ENCODE assay signal across 20 cellular contexts in the genomic region with DNA sequence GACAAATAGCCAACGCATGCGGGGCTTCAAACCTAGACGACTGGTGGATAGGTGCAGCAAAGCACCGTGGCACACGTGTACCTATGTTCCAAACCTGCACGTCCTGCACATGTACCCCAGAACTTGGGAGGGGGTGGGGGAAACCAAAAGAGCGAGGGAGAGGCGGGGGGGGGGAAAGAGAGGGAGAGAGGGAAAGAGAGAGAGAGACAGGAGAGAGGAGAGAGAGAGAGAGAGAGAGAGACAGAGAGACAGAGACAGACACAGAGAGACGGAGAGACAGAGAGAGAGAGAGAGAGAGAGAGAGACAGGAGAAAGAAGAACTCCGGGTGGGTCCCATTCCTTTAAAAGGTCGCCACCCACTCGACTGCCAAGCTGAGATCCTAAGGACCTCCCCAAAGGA. TPM values are rescaled to one million over a fixed set of nuclear protein-coding genes. Genes with fewer than 3 reads are reported as not detected.
DNase-seq lines count a peak whose midpoint lies in the region; ATAC-seq and TF ChIP-seq lines count a peak whose summit lies in the region.
"Not testable (repeated sequence)": the region's sequence is repeated elsewhere in the genome, so short reads cannot be mapped to it uniquely, and the experiment has no call there.
"Had no signal": no experiment of that assay in that cellular context is flagged by ENCODE, and none has a peak within 500 bp of the region (broad histone marks: within the 10 kb centered on the region; RNA-seq: fewer than 3 reads in every experiment).

No MANE protein-coding gene starts in this region.

- H3F3A ChIP-seq in GM23338 (replicated peaks; ENCODE audit: low read depth) = not testable (repeated sequence)

- not testable (repeated sequence) for TF ChIP-seq CTCF in GM23338 (conservative IDR thresholded peaks at IDR 0.05; ENCODE audit: low read depth in 2 of 2); endodermal cell (conservative IDR thresholded peaks at IDR 0.05)

- not testable (repeated sequence) for H4K20me1 ChIP-seq in GM23338 (replicated peaks; ENCODE audit: insufficient read depth)

- not testable (repeated sequence) for H3K27me3 ChIP-seq in GM23338 (ENCODE audit: insufficient read depth); endodermal cell (ENCODE audit: control insufficient read depth, insufficient read depth, low read length, poor library complexity, severe bottlenecking)

- H3K27ac Mint-ChIP-seq in GM23338 = not testable (repeated sequence)
- H3K27ac Mint-ChIP-seq in T-helper 2 cell treated with Interferon-gamma antibody and Interleukin-4, amounts not matched to agents 5 μg/mL and 100 μg/mL, for 36 hours = peak overlapping the region; percentile 90
- peak overlapping the region; percentile 80 for H3K27ac Mint-ChIP-seq in activated CD8-positive, alpha-beta memory T cell treated with anti-CD3 and anti-CD28 coated beads, Interleukin-2, amount 10 ng/mL, durations not matched to agents 7 days and 5 days
- peak overlapping the region; percentile 60 for H3K27ac Mint-ChIP-seq in activated naive CD8-positive, alpha-beta T cell treated with anti-CD3 and anti-CD28 coated beads, Interleukin-2, amount 10 ng/mL, durations not matched to agents 7 days and 5 days
- peak overlapping the region; percentile 36 for H3K27ac Mint-ChIP-seq in endodermal cell
- peak overlapping the region; percentile 69 to 81 for H3K27ac Mint-ChIP-seq in natural killer cell treated with Interleukin-12 subunit alpha and Interleukin-12 subunit beta and Interleukin-15 and Interleukin-18, amount 100 ng/mL, for 72 hours
- H3K27ac Mint-ChIP-seq in stimulated activated memory B cell treated with anti-CD40 and anti-IgM and Interleukin-4, amounts not matched to agents 10 μg/mL and 1 μg/mL and 100 μg/mL, for 72 hours = peak overlapping the region; percentile 55

- H3K27me3 Mint-ChIP-seq in GM23338 (ENCODE audit: insufficient read depth, low read depth, poor library complexity); T-helper 2 cell treated with Interferon-gamma antibody and Interleukin-4, amounts not matched to agents 5 μg/mL and 100 μg/mL, for 36 hours (ENCODE audit: low read depth); activated CD8-positive, alpha-beta memory T cell treated with anti-CD3 and anti-CD28 coated beads, Interleukin-2, amount 10 ng/mL, durations not matched to agents 7 days and 5 days; activated naive CD8-positive, alpha-beta T cell treated with anti-CD3 and anti-CD28 coated beads, Interleukin-2, amount 10 ng/mL, durations not matched to agents 7 days and 5 days; endodermal cell (ENCODE audit: insufficient read depth); natural killer cell treated with Interleukin-12 subunit alpha and Interleukin-12 subunit beta and Interleukin-15 and Interleukin-18, amount 100 ng/mL, for 72 hours; stimulated activated memory B cell treated with anti-CD40 and anti-IgM and Interleukin-4, amounts not matched to agents 10 μg/mL and 1 μg/mL and 100 μg/mL, for 72 hours: not testable (repeated sequence)

- H3K4me1 ChIP-seq in GM23338 (ENCODE audit: insufficient read depth); endodermal cell (ENCODE audit: control insufficient read depth, insufficient read depth, low read length): not testable (repeated sequence)

- H3K4me1 Mint-ChIP-seq in GM23338; T-helper 2 cell treated with Interferon-gamma antibody and Interleukin-4, amounts not matched to agents 5 μg/mL and 100 μg/mL, for 36 hours (ENCODE audit: low read depth); activated CD8-positive, alpha-beta memory T cell treated with anti-CD3 and anti-CD28 coated beads, Interleukin-2, amount 10 ng/mL, durations not matched to agents 7 days and 5 days; activated naive CD8-positive, alpha-beta T cell treated with anti-CD3 and anti-CD28 coated beads, Interleukin-2, amount 10 ng/mL, durations not matched to agents 7 days and 5 days; endodermal cell; natural killer cell treated with Interleukin-12 subunit alpha and Interleukin-12 subunit beta and Interleukin-15 and Interleukin-18, amount 100 ng/mL, for 72 hours (ENCODE audit: low read depth in 2 of 2); stimulated activated memory B cell treated with anti-CD40 and anti-IgM and Interleukin-4, amounts not matched to agents 10 μg/mL and 1 μg/mL and 100 μg/mL, for 72 hours: not testable (repeated sequence)

- not testable (repeated sequence) for H3K9me3 ChIP-seq in endodermal cell (ENCODE audit: control insufficient read depth, low read length)

- CTCF ChIA-PET in activated CD8-positive, alpha-beta memory T cell treated with anti-CD3 and anti-CD28 coated beads, Interleukin-2, amount 10 ng/mL, durations not matched to agents 7 days and 5 days (lab: Charles Lee) = not testable (repeated sequence)

- not testable (repeated sequence) for DNase-seq in GM23338 (ENCODE audit: low spot score); T-helper 2 cell treated with Interferon-gamma antibody and Interleukin-4, amounts not matched to agents 5 μg/mL and 100 μg/mL, for 36 hours (ENCODE audit: low spot score); activated CD8-positive, alpha-beta memory T cell treated with anti-CD3 and anti-CD28 coated beads, Interleukin-2, amount 10 ng/mL, durations not matched to agents 7 days and 5 days; activated naive CD8-positive, alpha-beta T cell treated with anti-CD3 and anti-CD28 coated beads, Interleukin-2, amount 10 ng/mL, durations not matched to agents 7 days and 5 days; endodermal cell
- DNase-seq in natural killer cell treated with Interleukin-12 subunit alpha and Interleukin-12 subunit beta and Interleukin-15 and Interleukin-18, amount 100 ng/mL, for 72 hours (ENCODE audit: low spot score) = peak; percentile 49

- H3K27ac ChIP-seq in GM23338 (ENCODE audit: low read depth); endodermal cell (ENCODE audit: low read depth, low read length): not testable (repeated sequence)

- H3K79me2 ChIP-seq in GM23338 (replicated peaks; ENCODE audit: insufficient read depth) = not testable (repeated sequence)

- H3K36me3 ChIP-seq in GM23338 (ENCODE audit: insufficient read depth); endodermal cell (ENCODE audit: control insufficient read depth, insufficient read depth, low read length): not testable (repeated sequence)

- POLR2A ChIA-PET in activated naive CD8-positive, alpha-beta T cell treated with anti-CD3 and anti-CD28 coated beads, Interleukin-2, amount 10 ng/mL, durations not matched to agents 7 days and 5 days (lab: Charles Lee) = not testable (repeated sequence)

- H3K9me3 Mint-ChIP-seq in GM23338; T-helper 2 cell treated with Interferon-gamma antibody and Interleukin-4, amounts not matched to agents 5 μg/mL and 100 μg/mL, for 36 hours; activated CD8-positive, alpha-beta memory T cell treated with anti-CD3 and anti-CD28 coated beads, Interleukin-2, amount 10 ng/mL, durations not matched to agents 7 days and 5 days (ENCODE audit: low read depth); activated naive CD8-positive, alpha-beta T cell treated with anti-CD3 and anti-CD28 coated beads, Interleukin-2, amount 10 ng/mL, durations not matched to agents 7 days and 5 days; endodermal cell; natural killer cell treated with Interleukin-12 subunit alpha and Interleukin-12 subunit beta and Interleukin-15 and Interleukin-18, amount 100 ng/mL, for 72 hours; stimulated activated memory B cell treated with anti-CD40 and anti-IgM and Interleukin-4, amounts not matched to agents 10 μg/mL and 1 μg/mL and 100 μg/mL, for 72 hours: not testable (repeated sequence)

- not testable (repeated sequence) for H3K9ac ChIP-seq in endodermal cell (ENCODE audit: extremely low read depth, low read length, poor library complexity, severe bottlenecking)

- not testable (repeated sequence) for H2AFZ ChIP-seq in GM23338

- ATAC-seq in GM23338; activated naive CD8-positive, alpha-beta T cell treated with anti-CD3 and anti-CD28 coated beads, Interleukin-2, amount 10 ng/mL, durations not matched to agents 7 days and 5 days (ENCODE audit: low read depth); natural killer cell treated with Interleukin-12 subunit alpha and Interleukin-12 subunit beta and Interleukin-15 and Interleukin-18, amount 100 ng/mL, for 72 hours; stimulated activated memory B cell treated with anti-CD40 and anti-IgM and Interleukin-4, amounts not matched to agents 10 μg/mL and 1 μg/mL and 100 μg/mL, for 72 hours: not testable (repeated sequence)
- peak; percentile 20 for ATAC-seq in activated CD8-positive, alpha-beta memory T cell treated with anti-CD3 and anti-CD28 coated beads, Interleukin-2, amount 10 ng/mL, durations not matched to agents 7 days and 5 days

- H3K36me3 Mint-ChIP-seq in GM23338 (ENCODE audit: low read depth); T-helper 2 cell treated with Interferon-gamma antibody and Interleukin-4, amounts not matched to agents 5 μg/mL and 100 μg/mL, for 36 hours (ENCODE audit: low read depth); activated CD8-positive, alpha-beta memory T cell treated with anti-CD3 and anti-CD28 coated beads, Interleukin-2, amount 10 ng/mL, durations not matched to agents 7 days and 5 days; activated naive CD8-positive, alpha-beta T cell treated with anti-CD3 and anti-CD28 coated beads, Interleukin-2, amount 10 ng/mL, durations not matched to agents 7 days and 5 days; endodermal cell (ENCODE audit: low read depth); natural killer cell treated with Interleukin-12 subunit alpha and Interleukin-12 subunit beta and Interleukin-15 and Interleukin-18, amount 100 ng/mL, for 72 hours; stimulated activated memory B cell treated with anti-CD40 and anti-IgM and Interleukin-4, amounts not matched to agents 10 μg/mL and 1 μg/mL and 100 μg/mL, for 72 hours: not testable (repeated sequence)

- H3K4me3 ChIP-seq in GM23338; endodermal cell (ENCODE audit: low read length): not testable (repeated sequence)

- WGBS in endodermal cell (ENCODE audit: insufficient coverage in 1 of 2, insufficient read length in 1 of 2), 2 experiments = no CpG with 5 or more reads among the region's 12 CpGs

- not testable (repeated sequence) for H3K9me2 ChIP-seq in GM23338 (ENCODE audit: insufficient read depth)

- not testable (repeated sequence) for H3K4me2 ChIP-seq in GM23338

- peak overlapping the region; percentile 13; the same call in 2 of the 3 replicates for H3K4me3 Mint-ChIP-seq in GM23338
- H3K4me3 Mint-ChIP-seq in T-helper 2 cell treated with Interferon-gamma antibody and Interleukin-4, amounts not matched to agents 5 μg/mL and 100 μg/mL, for 36 hours = peak overlapping the region; percentile 55
- H3K4me3 Mint-ChIP-seq in activated CD8-positive, alpha-beta memory T cell treated with anti-CD3 and anti-CD28 coated beads, Interleukin-2, amount 10 ng/mL, durations not matched to agents 7 days and 5 days = peak overlapping the region; percentile 42
- peak overlapping the region; percentile 13 for H3K4me3 Mint-ChIP-seq in activated naive CD8-positive, alpha-beta T cell treated with anti-CD3 and anti-CD28 coated beads, Interleukin-2, amount 10 ng/mL, durations not matched to agents 7 days and 5 days
- H3K4me3 Mint-ChIP-seq in endodermal cell = not testable (repeated sequence)
- H3K4me3 Mint-ChIP-seq in natural killer cell treated with Interleukin-12 subunit alpha and Interleukin-12 subunit beta and Interleukin-15 and Interleukin-18, amount 100 ng/mL, for 72 hours = peak overlapping the region; percentile 68
- H3K4me3 Mint-ChIP-seq in stimulated activated memory B cell treated with anti-CD40 and anti-IgM and Interleukin-4, amounts not matched to agents 10 μg/mL and 1 μg/mL and 100 μg/mL, for 72 hours = peak overlapping the region; percentile 29

RNA-seq across cellular contexts. Expression of gene RNU2-1, which starts 38.7 kb away (rescaled TPM):
- total RNA-seq in GM23338 (2014; rRNA removed; shearing (Covaris generic)) = not detected in 2 replicates
- 9.2 and 11.2 TPM in 2 replicates for polyA plus RNA-seq in GM23338 (2016; fragmentation: Nextera tagmentation; extraction: Ambion mirVana)
- 1,000 to 10,000 TPM; 3,839 to 7,603 TPM for total RNA-seq in activated CD8-positive, alpha-beta memory T cell treated with anti-CD3 and anti-CD28 coated beads, Interleukin-2, amount 10 ng/mL, durations not matched to agents 7 days and 5 days
- total RNA-seq in activated naive CD8-positive, alpha-beta T cell treated with anti-CD3 and anti-CD28 coated beads, Interleukin-2, amount 10 ng/mL, durations not matched to agents 7 days and 5 days = 1,000 to 10,000 TPM; 7,127 to 8,381 TPM
- total RNA-seq in endodermal cell = 1,000 to 10,000 TPM; 5,418 to 7,320 TPM
- not detected for polyA plus RNA-seq in endodermal cell (2013, experiment 1 of 2)
- not detected for polyA plus RNA-seq in endodermal cell (2013, experiment 2 of 2)
- 1,000 to 10,000 TPM; 3,257 to 3,900 TPM for total RNA-seq in natural killer cell treated with Interleukin-12 subunit alpha and Interleukin-12 subunit beta and Interleukin-15 and Interleukin-18, amount 100 ng/mL, for 72 hours
- total RNA-seq: esophagus muscularis mucosa, HT1080, omental fat pad, thoracic aorta had no signal
- polyA plus RNA-seq: AG04450, heart left ventricle, keratinocyte had no signal

RNA-seq across cellular contexts. Expression of gene CCDC200, which starts 44.1 kb away (rescaled TPM):
- not detected in 2 replicates for total RNA-seq in GM23338 (2014; rRNA removed; shearing (Covaris generic))
- 0.31 TPM in 1 of 2 replicates, not detected in the other for polyA plus RNA-seq in GM23338 (2016; fragmentation: Nextera tagmentation; extraction: Ambion mirVana)
- total RNA-seq in activated CD8-positive, alpha-beta memory T cell treated with anti-CD3 and anti-CD28 coated beads, Interleukin-2, amount 10 ng/mL, durations not matched to agents 7 days and 5 days = not detected
- under 1 TPM in 1 of 2 experiments, not detected in 1; 0.45 TPM for total RNA-seq in activated naive CD8-positive, alpha-beta T cell treated with anti-CD3 and anti-CD28 coated beads, Interleukin-2, amount 10 ng/mL, durations not matched to agents 7 days and 5 days
- not detected for total RNA-seq in endodermal cell
- polyA plus RNA-seq in endodermal cell (2013, experiment 1 of 2) = not detected
- not detected for polyA plus RNA-seq in endodermal cell (2013, experiment 2 of 2)
- not detected for total RNA-seq in natural killer cell treated with Interleukin-12 subunit alpha and Interleukin-12 subunit beta and Interleukin-15 and Interleukin-18, amount 100 ng/mL, for 72 hours
- total RNA-seq: astrocyte; cardiac septum; esophagus muscularis mucosa; heart left ventricle; HT1080; left ventricle myocardium superior; omental fat pad; Right ventricle myocardium superior; T-helper 2 cell treated with Interferon-gamma antibody and Interleukin-4, amounts not matched to agents 100 ng/mL and 5 ng/mL, for 36 hours; thoracic aorta; uterus had no signal
- polyA plus RNA-seq: AG04450, heart left ventricle, keratinocyte had no signal

Comparison
In these comparisons a context has a peak if more than half of its experiments do, and no peak if none do; other contexts are left out.
1. RNA of gene RNU2-1, which starts 38.7 kb away (total RNA-seq): 7,127 to 8,381 TPM in activated naive CD8-positive, alpha-beta T cell treated with anti-CD3 and anti-CD28 coated beads, Interleukin-2, amount 10 ng/mL, durations not matched to agents 7 days and 5 days, 3,839 to 7,603 TPM in activated CD8-positive, alpha-beta memory T cell treated with anti-CD3 and anti-CD28 coated beads, Interleukin-2, amount 10 ng/mL, durations not matched to agents 7 days and 5 days, 5,418 to 7,320 TPM in endodermal cell and 3,257 to 3,900 TPM in natural killer cell treated with Interleukin-12 subunit alpha and Interleukin-12 subunit beta and Interleukin-15 and Interleukin-18, amount 100 ng/mL, for 72 hours; not detected in GM23338; every median in the first group is over 1,000 times any median in the second.